Comparison of ENCODE assay signal across 9 cellular contexts in the genomic region with DNA sequence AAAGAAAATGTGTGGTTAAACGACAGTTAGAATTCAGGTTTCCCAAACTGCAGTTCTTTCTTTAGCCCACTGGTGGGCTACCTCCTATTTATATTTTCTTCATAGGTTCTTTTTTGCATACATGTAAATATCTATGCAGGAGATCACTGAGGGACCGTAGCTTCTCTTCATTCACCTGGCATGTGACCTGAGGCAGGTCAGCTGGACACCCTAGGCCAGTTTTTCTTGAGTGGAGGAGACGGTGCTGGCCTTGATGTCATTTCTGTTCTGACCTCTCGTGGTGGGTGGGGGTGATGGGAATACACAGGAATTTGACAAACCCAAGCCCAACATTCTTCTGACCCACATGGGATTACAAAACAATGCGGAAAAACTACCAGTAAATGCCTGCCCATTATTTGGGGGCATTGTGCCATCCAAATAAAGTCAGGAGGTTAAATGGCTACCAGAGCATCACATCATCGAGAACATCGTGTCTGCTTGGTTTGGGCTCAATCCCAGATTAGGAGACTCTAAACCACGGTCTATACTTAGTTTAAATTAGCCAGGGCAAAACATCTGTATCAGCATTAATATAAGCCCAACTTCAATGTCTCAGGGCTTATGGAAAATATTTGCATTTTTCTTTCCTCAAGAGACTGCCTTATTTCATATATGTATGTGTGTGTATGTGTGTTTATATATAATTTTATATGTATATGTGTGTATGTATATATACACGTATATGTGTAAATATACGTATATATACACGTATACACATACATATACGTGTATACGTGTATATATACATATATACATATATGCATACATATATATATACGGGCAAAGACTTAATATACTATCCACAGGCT. TPM values are rescaled to one million over a fixed set of nuclear protein-coding genes. Genes with fewer than 3 reads are reported as not detected.
DNase-seq lines count a peak whose midpoint lies in the region; ATAC-seq and TF ChIP-seq lines count a peak whose summit lies in the region.
"Had no signal": no experiment of that assay in that cellular context is flagged by ENCODE, and none has a peak within 500 bp of the region (broad histone marks: within the 10 kb centered on the region; RNA-seq: fewer than 3 reads in every experiment).

No MANE protein-coding gene starts in this region.

- H3K4me3 ChIP-seq in AG10803 (ENCODE audit: low read length): peak overlapping the region; percentile 21; the same call in 1 of the 2 replicates
- H3K4me3 ChIP-seq in naive thymus-derived CD4-positive, alpha-beta T cell (ENCODE audit: low read length): no peak overlapping the region
- no peak overlapping the region for H3K4me3 ChIP-seq in effector memory CD4-positive, alpha-beta T cell (ENCODE audit: insufficient read depth, low read depth, low read length, poor library complexity, severe bottlenecking)

- H3K27ac Mint-ChIP-seq in naive thymus-derived CD4-positive, alpha-beta T cell: peak overlapping the region in 5 of 9 donors; percentile 13 to 85 (median 28)

- H3K9me3 ChIP-seq in KOPT-K1 (ENCODE audit: insufficient read depth, low read length, poor library complexity, severe bottlenecking): no peaks in the 10 kb centered on the region
- no peaks in the 10 kb centered on the region for H3K9me3 ChIP-seq in naive thymus-derived CD4-positive, alpha-beta T cell (ENCODE audit: control insufficient read depth in 2 of 3, low read length in 3 of 3)
- no peaks in the 10 kb centered on the region for H3K9me3 ChIP-seq in effector memory CD4-positive, alpha-beta T cell (ENCODE audit: control insufficient read depth, low read length)

- H3K27me3 ChIP-seq in naive thymus-derived CD4-positive, alpha-beta T cell (ENCODE audit: control insufficient read depth in 2 of 2, insufficient read depth in 2 of 2, low read length in 2 of 2): no peaks in the 10 kb centered on the region
- no peaks in the 10 kb centered on the region for H3K27me3 ChIP-seq in effector memory CD4-positive, alpha-beta T cell (replicated peaks; ENCODE audit: control insufficient read depth, insufficient read depth, low read length, poor library complexity, severe bottlenecking)

- no peaks in the 10 kb centered on the region for H3K9me3 Mint-ChIP-seq in naive thymus-derived CD4-positive, alpha-beta T cell

- no peak for TF ChIP-seq POLR2A in GM18505 (IDR thresholded peaks at IDR 0.05; ENCODE audit: borderline replicate concordance, extremely low read depth, insufficient read depth, insufficient read length)

- POLR2A ChIA-PET in naive thymus-derived CD4-positive, alpha-beta T cell (lab: Charles Lee): interaction anchor here (1.0 to 2.4 kb wide), 2 partner anchors 15 to 107 kb away, joined by 3 to 11 read pairs; no protein-coding TSS in a partner anchor

- no peaks in the 10 kb centered on the region for H3K36me3 Mint-ChIP-seq in naive thymus-derived CD4-positive, alpha-beta T cell

- 0 out of 2 replicates have a peak, but pooled peaks have one; percentile 28 for TF ChIP-seq CTCF in AG10803 (conservative IDR thresholded peaks at IDR 0.05; ENCODE audit: low read length)

- H3K4me1 ChIP-seq in naive thymus-derived CD4-positive, alpha-beta T cell (ENCODE audit: control insufficient read depth in 2 of 2, insufficient read depth in 2 of 2, low read length in 2 of 2): peaks cover 13 to 20% of the 10 kb centered on the region in 2 donors
- peaks cover 12% of the 10 kb centered on the region for H3K4me1 ChIP-seq in effector memory CD4-positive, alpha-beta T cell (ENCODE audit: control insufficient read depth, insufficient read depth, low read length, poor library complexity, severe bottlenecking)

- no peak overlapping the region for H3K4me3 Mint-ChIP-seq in naive thymus-derived CD4-positive, alpha-beta T cell

- CTCF ChIA-PET in naive thymus-derived CD4-positive, alpha-beta T cell (lab: Charles Lee): interaction anchor here (0.8 kb wide), 1 partner anchor 466 kb away, joined by 4 read pairs; no protein-coding TSS in a partner anchor

- no peaks in the 10 kb centered on the region for H3K27me3 Mint-ChIP-seq in naive thymus-derived CD4-positive, alpha-beta T cell

- peaks cover 15 to 40% (median 31%) of the 10 kb centered on the region in 7 donors for H3K4me1 Mint-ChIP-seq in naive thymus-derived CD4-positive, alpha-beta T cell

- ATAC-seq in naive thymus-derived CD4-positive, alpha-beta T cell: no peak
- ATAC-seq in HG03520 (IDR thresholded peaks at IDR 0.05; ENCODE audit: unreplicated experiment): no peak
- no peak for ATAC-seq in HG03354 (IDR thresholded peaks at IDR 0.05; ENCODE audit: poor library complexity, severe bottlenecking, unreplicated experiment)
- ATAC-seq in GM18505 (IDR thresholded peaks at IDR 0.05; ENCODE audit: unreplicated experiment): no peak

- DNase-seq in AG10803 (ENCODE audit: low read depth) (peak; percentile 98), cerebellar cortex (ENCODE audit: low spot score) (peak; percentile 38)
- DNase-seq in naive thymus-derived CD4-positive, alpha-beta T cell: no peak
- DNase-seq in effector memory CD4-positive, alpha-beta T cell: no peak
- DNase-seq: activated CD4-positive, alpha-beta T cell treated with anti-CD3 and anti-CD28 coated beads, Interleukin-2, amount 50 U/mL, for 1 hour had no signal

- intact Hi-C loops in naive thymus-derived CD4-positive, alpha-beta T cell (cut with micrococcal nuclease): no loop called here

- no peaks in the 10 kb centered on the region for H3K36me3 ChIP-seq in KOPT-K1 (ENCODE audit: insufficient read depth, low read length)
- no peaks in the 10 kb centered on the region for H3K36me3 ChIP-seq in naive thymus-derived CD4-positive, alpha-beta T cell (ENCODE audit: control insufficient read depth in 2 of 3, insufficient read depth in 3 of 3, low read length in 3 of 3)
- no peaks in the 10 kb centered on the region for H3K36me3 ChIP-seq in effector memory CD4-positive, alpha-beta T cell (ENCODE audit: control insufficient read depth, insufficient read depth, low read length)

- peak overlapping the region; percentile 55 for H3K27ac ChIP-seq in KOPT-K1 (ENCODE audit: low read depth, low read length, poor library complexity, severe bottlenecking)
- no peak overlapping the region for H3K27ac ChIP-seq in naive thymus-derived CD4-positive, alpha-beta T cell (ENCODE audit: low read depth, low read length)
- no peak overlapping the region for H3K27ac ChIP-seq in effector memory CD4-positive, alpha-beta T cell (ENCODE audit: insufficient read depth, low read length, poor library complexity, severe bottlenecking)

RNA-seq across cellular contexts. Expression of gene IRF2BP2, which starts 7.4 kb away (rescaled TPM):
- 100 to 1,000 TPM; 150 to 413 (median 173) TPM for total RNA-seq in naive thymus-derived CD4-positive, alpha-beta T cell
- polyA plus RNA-seq in naive thymus-derived CD4-positive, alpha-beta T cell: 10 to 100 TPM; 28.7 to 35.6 TPM

Comparison
In these comparisons a context has a peak if more than half of its experiments do, and no peak if none do; other contexts are left out.
1. DNase-seq: peak in AG10803 (single experiment) and cerebellar cortex (single experiment); none in naive thymus-derived CD4-positive, alpha-beta T cell (0 of 9) and effector memory CD4-positive, alpha-beta T cell (0 of 3).